ENCODE assay signal across 17 cellular contexts in genomic region chr16:86048221-86048620, GRCh38.
DNase-seq lines count a peak whose midpoint lies in the region; ATAC-seq, FAIRE-seq and TF ChIP-seq lines count a peak whose summit lies in the region.
"Had no signal": no experiment of that assay in that cellular context is flagged by ENCODE, and none has a peak within 500 bp of the region (broad histone marks: within the 10 kb centered on the region; RNA-seq: fewer than 3 reads in every experiment).

No MANE protein-coding gene starts in this region.

- no peak for TF ChIP-seq EP300 in transverse colon (IDR thresholded peaks at IDR 0.05; ENCODE audit: low read depth)

- H3K4me1 Mint-ChIP-seq in GM23338 (peaks cover 12% of the 10 kb centered on the region), endodermal cell (peaks cover 21% of the 10 kb centered on the region), nephron progenitor cell (peaks cover 90% of the 10 kb centered on the region)

- no peaks in the 10 kb centered on the region for H3K27me3 ChIP-seq in GM23338 (ENCODE audit: insufficient read depth)
- H3K27me3 ChIP-seq in endodermal cell (ENCODE audit: control insufficient read depth, insufficient read depth, low read length, poor library complexity, severe bottlenecking): peaks cover 4% of the 10 kb centered on the region
- H3K27me3 ChIP-seq in transverse colon: peaks cover 8% of the 10 kb centered on the region
- H3K27me3 ChIP-seq in lower lobe of right lung (ENCODE audit: low read depth): peaks cover 12% of the 10 kb centered on the region

- 0 out of 2 replicates have a peak, but pooled peaks cover 4% of the 10 kb centered on the region for H3K9me2 ChIP-seq in GM23338 (ENCODE audit: insufficient read depth)

- no peak for DNase-seq in GM23338 (ENCODE audit: low spot score)
- DNase-seq in endodermal cell: peak; percentile 51
- peak; percentile 39 for DNase-seq in nephron progenitor cell
- peak; percentile 3 for DNase-seq in transverse colon
- no peak for DNase-seq in NCI-H526 treated with DMSO at 0.1 percent for 48 hours (lab: John Stamatoyannopoulos, UW)
- no peak for DNase-seq in lower lobe of right lung
- DNase-seq in urothelium cell line (ENCODE audit: low spot score): no peak
- DNase-seq: GOT3, NCI-H1417 treated with DMSO at 0.1 percent for 48 hours, NCI-H1930, NCI-H2171, NCI-H446, NCI-H748 treated with DMSO at 0.1 percent for 48 hours, OCI-M1 had no signal

- H4K20me1 ChIP-seq in GM23338 (replicated peaks; ENCODE audit: insufficient read depth): no peaks in the 10 kb centered on the region

- H3K9ac ChIP-seq in endodermal cell (ENCODE audit: extremely low read depth, low read length, poor library complexity, severe bottlenecking): no peak overlapping the region

- H3K9me3 Mint-ChIP-seq in GM23338: no peaks in the 10 kb centered on the region
- H3K9me3 Mint-ChIP-seq in endodermal cell: no peaks in the 10 kb centered on the region
- H3K9me3 Mint-ChIP-seq in nephron progenitor cell: no peaks in the 10 kb centered on the region

- FAIRE-seq in urothelium cell line (lab: Jason Lieb, UNC): no peak
- FAIRE-seq: GM12892, K562 had no signal

- no peak overlapping the region for H2AFZ ChIP-seq in GM23338

- WGBS in endodermal cell (ENCODE audit: insufficient coverage in 1 of 2, insufficient read length in 1 of 2), 2 experiments: 68 to 76% methylated on average over 7 to 11 of the region's 11 CpGs
- WGBS in transverse colon (ENCODE audit: low coverage in 1 of 2), 2 donors: 70% methylated on average over 11 of the region's 11 CpGs; no CpG with 5 or more reads in 1 of the 2 donors

- TF ChIP-seq POLR2A in transverse colon (IDR thresholded peaks at IDR 0.05): no peak

- H3K4me3 Mint-ChIP-seq in GM23338 (no peak overlapping the region), endodermal cell (no peak overlapping the region), nephron progenitor cell (peak overlapping the region; percentile 46)
- H3K4me3 Mint-ChIP-seq: B cell had no signal

- H3K27ac ChIP-seq in GM23338 (ENCODE audit: low read depth): no peak overlapping the region
- H3K27ac ChIP-seq in endodermal cell (ENCODE audit: low read depth, low read length): no peak overlapping the region
- no peak overlapping the region for H3K27ac ChIP-seq in transverse colon
- no peak overlapping the region for H3K27ac ChIP-seq in lower lobe of right lung

- TF ChIP-seq CTCF in GM23338 (conservative IDR thresholded peaks at IDR 0.05; ENCODE audit: low read depth in 2 of 2) (no peak), endodermal cell (conservative IDR thresholded peaks at IDR 0.05) (no peak), nephron progenitor cell (IDR thresholded peaks at IDR 0.05) (no peak), transverse colon (IDR thresholded peaks at IDR 0.05) (no peak), lower lobe of right lung (IDR thresholded peaks at IDR 0.05) (no peak)

- H3K27me3 Mint-ChIP-seq in GM23338 (ENCODE audit: insufficient read depth, low read depth, poor library complexity): peaks cover 24% of the 10 kb centered on the region
- peaks cover 1% of the 10 kb centered on the region for H3K27me3 Mint-ChIP-seq in endodermal cell (ENCODE audit: insufficient read depth)
- H3K27me3 Mint-ChIP-seq in nephron progenitor cell (ENCODE audit: low read depth, poor library complexity): peaks cover 52% of the 10 kb centered on the region

- H3K4me3 ChIP-seq in GM23338 (no peak overlapping the region), endodermal cell (ENCODE audit: low read length) (no peak overlapping the region), transverse colon (no peak overlapping the region), lower lobe of right lung (no peak overlapping the region)
- H3K4me3 ChIP-seq: K562 had no signal

- no peaks in the 10 kb centered on the region for H3F3A ChIP-seq in GM23338 (replicated peaks; ENCODE audit: low read depth)

- H3K36me3 ChIP-seq in GM23338 (ENCODE audit: insufficient read depth) (no peaks in the 10 kb centered on the region), endodermal cell (ENCODE audit: control insufficient read depth, insufficient read depth, low read length) (no peaks in the 10 kb centered on the region), transverse colon (no peaks in the 10 kb centered on the region), lower lobe of right lung (no peaks in the 10 kb centered on the region)

- H3K9me3 ChIP-seq in endodermal cell (ENCODE audit: control insufficient read depth, low read length) (no peaks in the 10 kb centered on the region), transverse colon (no peaks in the 10 kb centered on the region), lower lobe of right lung (no peaks in the 10 kb centered on the region)

- H3K4me1 ChIP-seq in GM23338 (ENCODE audit: insufficient read depth) (no peaks in the 10 kb centered on the region), endodermal cell (ENCODE audit: control insufficient read depth, insufficient read depth, low read length) (peaks cover 10% of the 10 kb centered on the region), transverse colon (peaks cover 0 to 7% (median 3%) of the 10 kb centered on the region in 4 donors), lower lobe of right lung (peaks cover 8% of the 10 kb centered on the region)

- ATAC-seq in GM23338: peak; percentile 13; the same call in 2 of the 3 replicates
- ATAC-seq in lower lobe of right lung: no peak

- intact Hi-C loops in transverse colon (cut with DNase I; ENCODE audit: low total_unique reads) (no loop called here), lower lobe of right lung (cut with DNase I) (no loop called here)

- no peak overlapping the region for H3K27ac Mint-ChIP-seq in GM23338
- H3K27ac Mint-ChIP-seq in endodermal cell: no peak overlapping the region
- H3K27ac Mint-ChIP-seq in nephron progenitor cell: no peak overlapping the region
- H3K27ac Mint-ChIP-seq: B cell had no signal

- no peak overlapping the region for H3K4me2 ChIP-seq in GM23338

- no peaks in the 10 kb centered on the region for H3K36me3 Mint-ChIP-seq in GM23338 (ENCODE audit: low read depth)
- H3K36me3 Mint-ChIP-seq in endodermal cell (ENCODE audit: low read depth): no peaks in the 10 kb centered on the region
- H3K36me3 Mint-ChIP-seq in nephron progenitor cell (ENCODE audit: low read depth): no peaks in the 10 kb centered on the region

- H3K79me2 ChIP-seq in GM23338 (replicated peaks; ENCODE audit: insufficient read depth): no peaks in the 10 kb centered on the region

- in situ Hi-C loops in transverse colon (cut with MboI; ENCODE audit: low pct_ligation_motif_present in 1 of 4, low pct_unique_long_range_greater_than_20kb in 1 of 4, low sequenced_read_pairs in 3 of 4): no loop called here

TF ChIP-seq in GM23338, 12 proteins besides CTCF, POLR2A, EP300 and RAD21 (continues in another document):
- TF ChIP-seq NANOG (IDR thresholded peaks at IDR 0.05; ENCODE audit: borderline replicate concordance) (no peak), STAT1 (IDR thresholded peaks at IDR 0.05; ENCODE audit: unreplicated experiment) (no peak), JUNB (IDR thresholded peaks at IDR 0.05; ENCODE audit: unreplicated experiment) (no peak), EZH2 (IDR thresholded peaks at IDR 0.05; ENCODE audit: low read depth, unreplicated experiment) (no peak), ZNF114 (CRISPR knock-in tag; IDR thresholded peaks at IDR 0.05) (no peak), EZH2phosphoT487 (IDR thresholded peaks at IDR 0.05; ENCODE audit: unreplicated experiment) (no peak)
- TF ChIP-seq, protein P1, sequence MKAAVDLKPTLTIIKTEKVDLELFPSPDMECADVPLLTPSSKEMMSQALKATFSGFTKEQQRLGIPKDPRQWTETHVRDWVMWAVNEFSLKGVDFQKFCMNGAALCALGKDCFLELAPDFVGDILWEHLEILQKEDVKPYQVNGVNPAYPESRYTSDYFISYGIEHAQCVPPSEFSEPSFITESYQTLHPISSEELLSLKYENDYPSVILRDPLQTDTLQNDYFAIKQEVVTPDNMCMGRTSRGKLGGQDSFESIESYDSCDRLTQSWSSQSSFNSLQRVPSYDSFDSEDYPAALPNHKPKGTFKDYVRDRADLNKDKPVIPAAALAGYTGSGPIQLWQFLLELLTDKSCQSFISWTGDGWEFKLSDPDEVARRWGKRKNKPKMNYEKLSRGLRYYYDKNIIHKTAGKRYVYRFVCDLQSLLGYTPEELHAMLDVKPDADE (IDR thresholded peaks at IDR 0.05): no peak

Comparison
In these comparisons a context has a peak if more than half of its experiments do, and no peak if none do; other contexts are left out.
1. DNase-seq: peak in endodermal cell (single experiment), nephron progenitor cell (single experiment) and transverse colon (single experiment); none in GM23338 (single experiment), NCI-H526 treated with DMSO at 0.1 percent for 48 hours (single experiment), lower lobe of right lung (single experiment) and urothelium cell line (single experiment).